ENCODE assay signal across 11 cellular contexts in genomic region chr4:107818301-107818910, GRCh38. TPM values are rescaled to one million over a fixed set of nuclear protein-coding genes. Genes with fewer than 3 reads are reported as not detected.
A peak's percentile ranks its signal among the peaks of the same experiment; 100 is the strongest.
DNase-seq lines count a peak whose midpoint lies in the region; ATAC-seq and TF ChIP-seq lines count a peak whose summit lies in the region.
"Had no signal": no experiment of that assay in that cellular context is flagged by ENCODE, and none has a peak within 500 bp of the region (broad histone marks: within the 10 kb centered on the region; RNA-seq: fewer than 3 reads in every experiment).

No MANE protein-coding gene starts in this region.

- intact Hi-C loops in activated CD8-positive, alpha-beta T cell treated with anti-CD3 and anti-CD28 coated beads for 36 hours (cut with micrococcal nuclease): no loop called here
- intact Hi-C loops in CD4-positive, alpha-beta memory T cell (cut with micrococcal nuclease): no loop called here

- H3K9me3 ChIP-seq in CD4-positive, alpha-beta memory T cell (ENCODE audit: control insufficient read depth in 1 of 2, low read length in 2 of 2): no peaks in the 10 kb centered on the region

- peaks cover 16% of the 10 kb centered on the region for H3K27me3 Mint-ChIP-seq in activated naive CD8-positive, alpha-beta T cell treated with anti-CD3 and anti-CD28 coated beads, Interleukin-2, amount 50 U/mL, for 24 hours
- H3K27me3 Mint-ChIP-seq in activated naive CD8-positive, alpha-beta T cell treated with anti-CD3 and anti-CD28 coated beads for 36 hours: peaks cover 18% of the 10 kb centered on the region
- H3K27me3 Mint-ChIP-seq in activated CD8-positive, alpha-beta T cell treated with anti-CD3 and anti-CD28 coated beads for 36 hours: peaks cover 17% of the 10 kb centered on the region
- peaks cover under 1% of the 10 kb centered on the region for H3K27me3 Mint-ChIP-seq in type B pancreatic cell
- H3K27me3 Mint-ChIP-seq in CD4-positive, alpha-beta memory T cell: peaks cover 8 to 12% of the 10 kb centered on the region in 2 donors

- no peak for TF ChIP-seq CTCF in activated CD8-positive, alpha-beta T cell treated with anti-CD3 and anti-CD28 coated beads for 36 hours (IDR thresholded peaks at IDR 0.05)
- no peak for TF ChIP-seq CTCF in type B pancreatic cell (conservative IDR thresholded peaks at IDR 0.05)

- H3K4me3 ChIP-seq in CD4-positive, alpha-beta memory T cell (ENCODE audit: low read length in 2 of 2): no peak overlapping the region

- H3K4me1 ChIP-seq in CD4-positive, alpha-beta memory T cell (ENCODE audit: insufficient read depth, low read length): no peaks in the 10 kb centered on the region

- H3K27ac ChIP-seq in CD4-positive, alpha-beta memory T cell (ENCODE audit: low read depth, low read length): no peak overlapping the region

- H3K4me1 Mint-ChIP-seq in activated naive CD8-positive, alpha-beta T cell treated with anti-CD3 and anti-CD28 coated beads, Interleukin-2, amount 50 U/mL, for 24 hours: peaks cover 6% of the 10 kb centered on the region
- H3K4me1 Mint-ChIP-seq in activated naive CD8-positive, alpha-beta T cell treated with anti-CD3 and anti-CD28 coated beads for 36 hours: no peaks in the 10 kb centered on the region
- H3K4me1 Mint-ChIP-seq in activated CD8-positive, alpha-beta T cell treated with anti-CD3 and anti-CD28 coated beads for 36 hours (ENCODE audit: low read depth): no peaks in the 10 kb centered on the region
- H3K4me1 Mint-ChIP-seq in type B pancreatic cell (ENCODE audit: unreplicated experiment): peaks cover 8% of the 10 kb centered on the region
- no peaks in the 10 kb centered on the region for H3K4me1 Mint-ChIP-seq in CD4-positive, alpha-beta memory T cell
- H3K4me1 Mint-ChIP-seq: activated B cell treated with CpG ODN at 0.5 μM for 24 hours had no signal

- no peaks in the 10 kb centered on the region for H3K9me3 Mint-ChIP-seq in activated naive CD8-positive, alpha-beta T cell treated with anti-CD3 and anti-CD28 coated beads, Interleukin-2, amount 50 U/mL, for 24 hours
- H3K9me3 Mint-ChIP-seq in activated naive CD8-positive, alpha-beta T cell treated with anti-CD3 and anti-CD28 coated beads for 36 hours: no peaks in the 10 kb centered on the region
- H3K9me3 Mint-ChIP-seq in activated CD8-positive, alpha-beta T cell treated with anti-CD3 and anti-CD28 coated beads for 36 hours: no peaks in the 10 kb centered on the region
- H3K9me3 Mint-ChIP-seq in type B pancreatic cell: no peaks in the 10 kb centered on the region
- no peaks in the 10 kb centered on the region for H3K9me3 Mint-ChIP-seq in CD4-positive, alpha-beta memory T cell
- H3K9me3 Mint-ChIP-seq: activated B cell treated with CpG ODN at 0.5 μM for 24 hours had no signal

- no peak for DNase-seq in activated naive CD8-positive, alpha-beta T cell treated with anti-CD3 and anti-CD28 coated beads, Interleukin-2, amount 50 U/mL, for 24 hours
- DNase-seq in activated naive CD8-positive, alpha-beta T cell treated with anti-CD3 and anti-CD28 coated beads for 36 hours: no peak
- peak; percentile 27 for DNase-seq in HS-27A (ENCODE audit: low read depth)
- peak; percentile 16 for DNase-seq in activated CD8-positive, alpha-beta T cell treated with anti-CD3 and anti-CD28 coated beads for 36 hours
- DNase-seq in type B pancreatic cell (ENCODE audit: extremely low spot score, unreplicated experiment): no peak
- DNase-seq in T1000 (lab: John Stamatoyannopoulos, UW): no peak
- no peak for DNase-seq in CD4-positive, alpha-beta memory T cell
- no peak for DNase-seq in stimulated activated CD4-positive, alpha-beta T cell treated with anti-CD3 and anti-CD28 coated beads, Interleukin-2, amount 100 ng/mL, for 48 hours
- DNase-seq: activated B cell treated with CpG ODN at 0.5 μM for 24 hours, anterior cingulate cortex, NCI-H345 had no signal

- CTCF ChIA-PET in activated CD8-positive, alpha-beta T cell treated with anti-CD3 and anti-CD28 coated beads for 36 hours (lab: Charles Lee): no interaction called here
- CTCF ChIA-PET in CD4-positive, alpha-beta memory T cell (lab: Charles Lee; ENCODE audit: partially characterized antibody): no interaction called here

- no peak overlapping the region for H3K4me3 Mint-ChIP-seq in activated naive CD8-positive, alpha-beta T cell treated with anti-CD3 and anti-CD28 coated beads, Interleukin-2, amount 50 U/mL, for 24 hours
- H3K4me3 Mint-ChIP-seq in activated naive CD8-positive, alpha-beta T cell treated with anti-CD3 and anti-CD28 coated beads for 36 hours: no peak overlapping the region
- H3K4me3 Mint-ChIP-seq in activated CD8-positive, alpha-beta T cell treated with anti-CD3 and anti-CD28 coated beads for 36 hours: no peak overlapping the region
- H3K4me3 Mint-ChIP-seq in type B pancreatic cell: no peak overlapping the region
- no peak overlapping the region for H3K4me3 Mint-ChIP-seq in CD4-positive, alpha-beta memory T cell
- H3K4me3 Mint-ChIP-seq: activated B cell treated with CpG ODN at 0.5 μM for 24 hours had no signal

- no peak overlapping the region for H3K27ac Mint-ChIP-seq in activated naive CD8-positive, alpha-beta T cell treated with anti-CD3 and anti-CD28 coated beads, Interleukin-2, amount 50 U/mL, for 24 hours
- no peak overlapping the region for H3K27ac Mint-ChIP-seq in activated naive CD8-positive, alpha-beta T cell treated with anti-CD3 and anti-CD28 coated beads for 36 hours
- no peak overlapping the region for H3K27ac Mint-ChIP-seq in activated CD8-positive, alpha-beta T cell treated with anti-CD3 and anti-CD28 coated beads for 36 hours
- peak overlapping the region; percentile 57 for H3K27ac Mint-ChIP-seq in type B pancreatic cell
- H3K27ac Mint-ChIP-seq in CD4-positive, alpha-beta memory T cell: no peak overlapping the region
- H3K27ac Mint-ChIP-seq: activated B cell treated with CpG ODN at 0.5 μM for 24 hours had no signal

- POLR2A ChIA-PET in activated CD8-positive, alpha-beta T cell treated with anti-CD3 and anti-CD28 coated beads for 36 hours (lab: Charles Lee): no interaction called here
- POLR2A ChIA-PET in CD4-positive, alpha-beta memory T cell (lab: Charles Lee; ENCODE audit: partially characterized antibody): no interaction called here

- H3K36me3 ChIP-seq in CD4-positive, alpha-beta memory T cell (ENCODE audit: insufficient read depth, low read length): no peaks in the 10 kb centered on the region

- H3K27me3 ChIP-seq in CD4-positive, alpha-beta memory T cell (ENCODE audit: insufficient read depth, low read length): no peaks in the 10 kb centered on the region

- peak; percentile 68 for ATAC-seq in activated naive CD8-positive, alpha-beta T cell treated with anti-CD3 and anti-CD28 coated beads, Interleukin-2, amount 50 U/mL, for 24 hours
- peak; percentile 64 for ATAC-seq in activated CD8-positive, alpha-beta T cell treated with anti-CD3 and anti-CD28 coated beads for 36 hours

- no peaks in the 10 kb centered on the region for H3K36me3 Mint-ChIP-seq in activated naive CD8-positive, alpha-beta T cell treated with anti-CD3 and anti-CD28 coated beads, Interleukin-2, amount 50 U/mL, for 24 hours (ENCODE audit: low read depth)
- no peaks in the 10 kb centered on the region for H3K36me3 Mint-ChIP-seq in activated naive CD8-positive, alpha-beta T cell treated with anti-CD3 and anti-CD28 coated beads for 36 hours
- no peaks in the 10 kb centered on the region for H3K36me3 Mint-ChIP-seq in activated CD8-positive, alpha-beta T cell treated with anti-CD3 and anti-CD28 coated beads for 36 hours (ENCODE audit: low read depth)
- no peaks in the 10 kb centered on the region for H3K36me3 Mint-ChIP-seq in type B pancreatic cell
- no peaks in the 10 kb centered on the region for H3K36me3 Mint-ChIP-seq in CD4-positive, alpha-beta memory T cell

RNA-seq across cellular contexts. Expression of gene SGMS2, which starts 6.3 kb away (rescaled TPM):
- total RNA-seq in activated naive CD8-positive, alpha-beta T cell treated with anti-CD3 and anti-CD28 coated beads for 36 hours: under 1 TPM; 0.46 to 0.56 TPM
- total RNA-seq in activated CD8-positive, alpha-beta T cell treated with anti-CD3 and anti-CD28 coated beads for 36 hours: under 1 TPM; 0.14 to 0.40 TPM
- total RNA-seq in type B pancreatic cell (ENCODE audit: low replicate concordance): 25.8 and 79.0 TPM in 2 replicates
- under 1 TPM; 0.28 to 0.67 TPM for total RNA-seq in CD4-positive, alpha-beta memory T cell
- not detected for polyA plus RNA-seq in CD4-positive, alpha-beta memory T cell
- total RNA-seq: activated B cell treated with CpG ODN at 0.5 μM for 24 hours had no signal

Comparison
In these comparisons a context has a peak if more than half of its experiments do, and no peak if none do; other contexts are left out.
1. DNase-seq: peak in HS-27A (single experiment) and activated CD8-positive, alpha-beta T cell treated with anti-CD3 and anti-CD28 coated beads for 36 hours (single experiment); none in activated naive CD8-positive, alpha-beta T cell treated with anti-CD3 and anti-CD28 coated beads, Interleukin-2, amount 50 U/mL, for 24 hours (single experiment), activated naive CD8-positive, alpha-beta T cell treated with anti-CD3 and anti-CD28 coated beads for 36 hours (single experiment), type B pancreatic cell (single experiment), T1000 (single experiment), CD4-positive, alpha-beta memory T cell (0 of 5) and stimulated activated CD4-positive, alpha-beta T cell treated with anti-CD3 and anti-CD28 coated beads, Interleukin-2, amount 100 ng/mL, for 48 hours (0 of 2).
2. RNA of gene SGMS2, which starts 6.3 kb away (total RNA-seq): 25.8 to 79.0 TPM in type B pancreatic cell; 0.28 to 0.67 TPM in CD4-positive, alpha-beta memory T cell, 0.46 to 0.56 TPM in activated naive CD8-positive, alpha-beta T cell treated with anti-CD3 and anti-CD28 coated beads for 36 hours and 0.14 to 0.40 TPM in activated CD8-positive, alpha-beta T cell treated with anti-CD3 and anti-CD28 coated beads for 36 hours; every median in the first group is over 10 times any median in the second.